8 cellular contexts compared by ENCODE assay signal in genomic region chr9:135797507-135798302, GRCh38.
A peak's percentile ranks its signal among the peaks of the same experiment; 100 is the strongest.
DNase-seq lines count a peak whose midpoint lies in the region; ATAC-seq, FAIRE-seq and TF ChIP-seq lines count a peak whose summit lies in the region.

No MANE protein-coding gene starts in this region.

- in situ Hi-C loops in brain microvascular endothelial cell (cut with HindIII; ENCODE audit: low pct_ligation_motif_present, low sequenced_read_pairs) = no loop called here

- no peak for ATAC-seq in HG03521 (IDR thresholded peaks at IDR 0.05; ENCODE audit: unreplicated experiment)

- H3K27ac ChIP-seq in brain microvascular endothelial cell = no peak overlapping the region

- TF ChIP-seq POLR2A in GM12891 (IDR thresholded peaks at IDR 0.05; ENCODE audit: low read depth, low read length) = no peak

- H3K27me3 ChIP-seq in brain microvascular endothelial cell (replicated peaks) (no peaks in the 10 kb centered on the region), kidney epithelial cell (ENCODE audit: control insufficient read depth, insufficient read depth, low read length) (peaks cover 17% of the 10 kb centered on the region)

- no peak overlapping the region for H3K4me3 ChIP-seq in brain microvascular endothelial cell (ENCODE audit: low read depth, low read length)
- H3K4me3 ChIP-seq in kidney epithelial cell (ENCODE audit: low read depth, low read length) = no peak overlapping the region

- FAIRE-seq in GM12891 (lab: Jason Lieb, UNC) = no peak

- no peaks in the 10 kb centered on the region for H3K36me3 ChIP-seq in brain microvascular endothelial cell (replicated peaks)
- no peaks in the 10 kb centered on the region for H3K36me3 ChIP-seq in kidney epithelial cell (ENCODE audit: control insufficient read depth, insufficient read depth, low read length)

- peak; percentile 3 for DNase-seq in AG09319 (ENCODE audit: extremely low read depth, low read depth)
- DNase-seq in GM12891 (ENCODE audit: insufficient read length, low spot score) = peak; percentile 70
- DNase-seq in OCI-M1 (lab: John Stamatoyannopoulos, UW) = peak; percentile 45
- peak; percentile 23 for DNase-seq in brain microvascular endothelial cell
- no peak for DNase-seq in kidney epithelial cell (ENCODE audit: low read depth)
- peak; percentile 43 for DNase-seq in superior temporal gyrus (ENCODE audit: extremely low spot score)
- no peak for DNase-seq in cerebellar nuclear complex (lab: John Stamatoyannopoulos, UW)

- TF ChIP-seq CTCF in AG09319 (IDR thresholded peaks at IDR 0.05; ENCODE audit: low read depth, low read length) = peak; percentile 62
- peak; percentile 88 for TF ChIP-seq CTCF in brain microvascular endothelial cell (IDR thresholded peaks at IDR 0.05; ENCODE audit: low read depth, low read length, missing control alignments)
- peak; percentile 67 for TF ChIP-seq CTCF in kidney epithelial cell (IDR thresholded peaks at IDR 0.05; ENCODE audit: insufficient read depth, low read length, poor library complexity, severe bottlenecking)

TF ChIP-seq in GM12891, 5 proteins besides CTCF, POLR2A, EP300 and RAD21:
- TF ChIP-seq POLR2AphosphoS5 (IDR thresholded peaks at IDR 0.05; ENCODE audit: low read depth, low read length) = no peak
- no peak for TF ChIP-seq TAF1 (IDR thresholded peaks at IDR 0.05; ENCODE audit: low read depth, low read length)
- no peak for TF ChIP-seq SPI1 (IDR thresholded peaks at IDR 0.05; ENCODE audit: low read depth, low read length)
- no peak for TF ChIP-seq PAX5 (IDR thresholded peaks at IDR 0.05; ENCODE audit: insufficient read depth, low read length, severe bottlenecking)

Comparison
In these comparisons a context has a peak if more than half of its experiments do, and no peak if none do; other contexts are left out.
1. DNase-seq: peak in AG09319 (single experiment), GM12891 (single experiment), OCI-M1 (single experiment), brain microvascular endothelial cell (single experiment) and superior temporal gyrus (single experiment); none in kidney epithelial cell (single experiment) and cerebellar nuclear complex (0 of 2).
2. Peak in every context shown above with its lines, with median percentiles within 50 percentile points of each other: CTCF ChIP-seq.